1 cellular context compared by ENCODE assay signal in genomic region chr20:31751126-31751525, GRCh38.
TF ChIP-seq lines count a peak whose summit lies in the region.

No MANE protein-coding gene starts in this region.

TF ChIP-seq in GM23338, 12 proteins besides CTCF, POLR2A, EP300 and RAD21:
- TF ChIP-seq EZH2phosphoT487 (IDR thresholded peaks at IDR 0.05; ENCODE audit: unreplicated experiment): no peak
- TF ChIP-seq NANOG (IDR thresholded peaks at IDR 0.05; ENCODE audit: borderline replicate concordance): no peak
- TF ChIP-seq ZNF331 (CRISPR knock-in tag; IDR thresholded peaks at IDR 0.05; ENCODE audit: low read depth): no peak
- no peak for TF ChIP-seq ETS1 (IDR thresholded peaks at IDR 0.05)
- no peak for TF ChIP-seq EZH2 (IDR thresholded peaks at IDR 0.05; ENCODE audit: low read depth, unreplicated experiment)
- TF ChIP-seq ZNF462 (CRISPR knock-in tag; IDR thresholded peaks at IDR 0.05): no peak
- no peak for TF ChIP-seq ZNF114 (CRISPR knock-in tag; IDR thresholded peaks at IDR 0.05)
- TF ChIP-seq STAT1 (IDR thresholded peaks at IDR 0.05; ENCODE audit: unreplicated experiment): no peak
- TF ChIP-seq JUNB (IDR thresholded peaks at IDR 0.05; ENCODE audit: unreplicated experiment): no peak
- no peak for TF ChIP-seq POLR2AphosphoS5 (IDR thresholded peaks at IDR 0.05; ENCODE audit: low read depth)
- TF ChIP-seq REST (IDR thresholded peaks at IDR 0.05; ENCODE audit: unreplicated experiment): no peak
TF ChIP-seq in GM23338: peak in this region for 0.
